14 cellular contexts compared by ENCODE assay signal in genomic region chr20:40019510-40019909, GRCh38.
"Had no signal": no experiment of that assay in that cellular context is flagged by ENCODE, and none has a peak within 500 bp of the region (broad histone marks: within the 10 kb centered on the region; RNA-seq: fewer than 3 reads in every experiment).

No MANE protein-coding gene starts in this region.

- ATAC-seq: effector memory CD8-positive, alpha-beta T cell; gastroesophageal sphincter; left lung; natural killer cell; right lobe of liver had no signal

- H3K4me1 ChIP-seq: gastroesophageal sphincter, left lung, right lobe of liver, spleen had no signal

- H3K9me3 ChIP-seq: gastroesophageal sphincter, left lung, right lobe of liver, spleen had no signal

- H3K27me3 ChIP-seq: gastroesophageal sphincter, left lung, right lobe of liver, spleen had no signal

- H3K4me3 ChIP-seq: gastroesophageal sphincter, left lung, right lobe of liver, spleen had no signal

- DNase-seq: activated CD4-positive, alpha-beta memory T cell treated with anti-CD3 and anti-CD28 coated beads for 36 hours; activated CD4-positive, CD25-positive, alpha-beta regulatory T cell treated with anti-CD3 and anti-CD28 coated beads, Interleukin-2, amount 50 U/mL, for 72 hours; activated gamma-delta T cell; activated T-cell treated with anti-CD3 and anti-CD28 coated beads, Interleukin-2, amount 50 U/mL, for 48 hours; amygdala; cerebellar nuclear complex; effector memory CD8-positive, alpha-beta T cell; left lung; natural killer cell; right lobe of liver; spleen; stimulated activated CD4-positive, alpha-beta T cell treated with anti-CD3 and anti-CD28 coated beads, Interleukin-1b, Interleukin-23, amount 100 ng/mL, for 48 hours; stimulated activated naive CD4-positive, alpha-beta T cell treated with Interleukin-2 at 50 U/mL for 16 hours had no signal

- H3K36me3 ChIP-seq: gastroesophageal sphincter, left lung, right lobe of liver, spleen had no signal

- H3K27ac ChIP-seq: gastroesophageal sphincter, left lung, right lobe of liver, spleen had no signal
